Comparison of ENCODE assay signal across 4 cellular contexts in genomic region chr15:73703601-73704000, GRCh38. TPM values are rescaled to one million over a fixed set of nuclear protein-coding genes. Genes with fewer than 3 reads are reported as not detected.
"Had no signal": no experiment of that assay in that cellular context is flagged by ENCODE, and none has a peak within 500 bp of the region (broad histone marks: within the 10 kb centered on the region; RNA-seq: fewer than 3 reads in every experiment).

No MANE protein-coding gene starts in this region.

RNA-seq across cellular contexts. Expression of gene INSYN1, which starts 49.5 kb away (rescaled TPM):
- total RNA-seq: MCF 10A, PC-9, RPMI7951, SJSA1 had no signal
